ENCODE assay signal across 21 cellular contexts in the genomic region with DNA sequence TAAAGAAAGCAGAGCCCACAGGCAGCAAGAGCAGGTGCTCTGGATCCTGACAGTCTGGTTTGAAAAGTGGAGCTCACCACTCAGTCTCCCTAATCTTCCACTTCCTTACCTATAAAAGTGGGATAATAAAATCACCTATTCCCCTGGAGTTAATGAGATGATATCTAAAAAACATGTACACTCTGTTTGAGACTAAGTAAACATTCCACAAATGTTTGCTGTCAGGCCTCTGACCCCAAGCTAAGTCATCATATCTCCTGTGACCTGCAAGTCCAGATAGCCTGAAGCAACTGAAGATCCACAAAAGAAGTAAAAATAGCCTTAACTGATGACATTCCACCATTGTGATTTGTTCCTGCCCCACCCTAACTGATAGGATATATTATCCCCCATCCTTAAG.
DNase-seq lines count a peak whose midpoint lies in the region; TF ChIP-seq lines count a peak whose summit lies in the region.
"Had no signal": no experiment of that assay in that cellular context is flagged by ENCODE, and none has a peak within 500 bp of the region (broad histone marks: within the 10 kb centered on the region; RNA-seq: fewer than 3 reads in every experiment).

No MANE protein-coding gene starts in this region.

- intact Hi-C loops in colonic mucosa (cut with DNase I), result no loop called here

- DNase-seq in SIG-M5 treated with dmso at 0.1 percent for 504 hours (lab: John Stamatoyannopoulos, UW; ENCODE audit: unreplicated experiment) (peak; percentile 2), SIG-M5 (lab: John Stamatoyannopoulos, UW) (no peak), NCI-H69 (lab: John Stamatoyannopoulos, UW) (peak; percentile 46), iris pigment epithelial cell (ENCODE audit: low read depth) (peak; percentile 2), colonic mucosa (no peak), mesenteric fat pad (ENCODE audit: low spot score) (no peak), cerebellar nuclear complex (lab: John Stamatoyannopoulos, UW) (no peak), SHP77 treated with DMSO at 0.1 percent for 48 hours (lab: John Stamatoyannopoulos, UW) (no peak)
- DNase-seq: 8988T; DND-41; effector memory CD8-positive, alpha-beta T cell; GOT3; naive thymus-derived CD8-positive, alpha-beta T cell; NCI-H2081 treated with DMSO at 0.1 percent for 48 hours; NCI-H526 treated with DMSO at 0.1 percent for 48 hours; Peyer's patch; posterior cingulate gyrus; small intestine; tibial artery had no signal

- H3K4me3 ChIP-seq in colonic mucosa, result no peak overlapping the region
- H3K4me3 ChIP-seq: cardiac muscle cell, Peyer's patch, tibial artery had no signal

- no peak overlapping the region for H3K27ac ChIP-seq in colonic mucosa
- H3K27ac ChIP-seq: C4-2B, cardiac muscle cell, Peyer's patch, tibial artery had no signal

- H3K9me3 ChIP-seq in colonic mucosa, result no peaks in the 10 kb centered on the region
- H3K9me3 ChIP-seq: Peyer's patch, tibial artery had no signal

- H3K36me3 ChIP-seq in colonic mucosa, result no peaks in the 10 kb centered on the region
- H3K36me3 ChIP-seq: cardiac muscle cell, Peyer's patch, tibial artery had no signal

- no peaks in the 10 kb centered on the region for H3K4me1 ChIP-seq in colonic mucosa
- H3K4me1 ChIP-seq: Peyer's patch, tibial artery had no signal

- H3K27me3 ChIP-seq in colonic mucosa, result no peaks in the 10 kb centered on the region
- H3K27me3 ChIP-seq: cardiac muscle cell, Peyer's patch, tibial artery had no signal

- no peak overlapping the region for H3K9ac ChIP-seq in colonic mucosa (ENCODE audit: low read depth in 2 of 2, low read length in 2 of 2)

- no peak for TF ChIP-seq CTCF in colonic mucosa (IDR thresholded peaks at IDR 0.05)

Comparison
In these comparisons a context has a peak if more than half of its experiments do, and no peak if none do; other contexts are left out.
1. DNase-seq: peak in SIG-M5 treated with dmso at 0.1 percent for 504 hours (single experiment), NCI-H69 (single experiment) and iris pigment epithelial cell (single experiment); none in SIG-M5 (single experiment), colonic mucosa (single experiment), mesenteric fat pad (single experiment), cerebellar nuclear complex (0 of 2) and SHP77 treated with DMSO at 0.1 percent for 48 hours (single experiment).